In the genomic region with DNA sequence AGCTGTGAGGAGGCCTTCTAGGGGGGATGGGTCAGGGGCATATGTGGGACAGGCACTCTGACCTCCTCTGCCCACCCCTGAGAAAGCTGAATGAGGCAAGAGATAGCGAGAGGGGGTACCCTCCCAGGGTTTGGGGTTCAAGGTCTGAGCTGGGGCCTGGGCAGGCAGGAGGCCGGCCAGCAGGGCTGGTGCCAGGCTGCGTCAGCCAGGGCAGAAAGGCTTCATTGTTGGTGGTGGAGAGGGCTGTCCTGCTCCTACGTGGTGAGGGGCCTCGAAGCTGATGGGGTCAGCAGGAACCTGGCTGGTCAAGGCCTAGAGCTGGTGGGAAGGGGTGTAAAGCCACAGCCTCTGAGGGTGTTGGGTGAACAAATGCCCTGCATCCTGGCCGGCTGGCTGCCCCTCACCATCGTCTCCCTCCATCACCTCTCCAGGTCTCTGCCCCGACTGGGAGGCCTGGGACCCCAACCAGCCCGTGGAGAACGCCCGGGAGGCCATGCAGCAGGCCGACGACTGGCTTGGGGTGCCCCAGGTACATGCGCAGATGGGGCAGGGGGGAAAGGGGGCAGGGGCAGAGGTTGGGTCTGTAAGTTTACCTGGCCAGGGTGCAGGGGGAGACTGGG, we compare ENCODE assay signal across 18 cellular contexts. TPM values are rescaled to one million over a fixed set of nuclear protein-coding genes. Genes with fewer than 3 reads are reported as not detected.
DNase-seq lines count a peak whose midpoint lies in the region; ATAC-seq and TF ChIP-seq lines count a peak whose summit lies in the region.
"Had no signal": no experiment of that assay in that cellular context is flagged by ENCODE, and none has a peak within 500 bp of the region (broad histone marks: within the 10 kb centered on the region; RNA-seq: fewer than 3 reads in every experiment).

No MANE protein-coding gene starts in this region.

- no peak overlapping the region for H3K4me3 ChIP-seq in gastroesophageal sphincter
- no peak overlapping the region for H3K4me3 ChIP-seq in neural progenitor cell
- no peak overlapping the region for H3K4me3 ChIP-seq in transverse colon
- H3K4me3 ChIP-seq: MG63 had no signal

- H3K4me1 Mint-ChIP-seq in neural progenitor cell (peaks cover 24% of the 10 kb centered on the region), type B pancreatic cell (ENCODE audit: unreplicated experiment) (peaks cover 12% of the 10 kb centered on the region)

- H3K4me2 ChIP-seq in neural progenitor cell: no peak overlapping the region

- peaks cover 7% of the 10 kb centered on the region for H3K27me3 Mint-ChIP-seq in neural progenitor cell (ENCODE audit: insufficient read depth, low read depth)
- peaks cover 4% of the 10 kb centered on the region for H3K27me3 Mint-ChIP-seq in type B pancreatic cell

- H3K4me1 ChIP-seq in gastroesophageal sphincter (peaks cover 0 to 70% (median 42%) of the 10 kb centered on the region in 3 donors), neural progenitor cell (peaks cover 28% of the 10 kb centered on the region), transverse colon (peaks cover 8 to 27% (median 20%) of the 10 kb centered on the region in 4 donors)

- no peaks in the 10 kb centered on the region for H4K20me1 ChIP-seq in neural progenitor cell (ENCODE audit: low read depth)

- H3K4me3 Mint-ChIP-seq in neural progenitor cell (no peak overlapping the region), type B pancreatic cell (no peak overlapping the region)
- H3K4me3 Mint-ChIP-seq: CD14-positive monocyte; effector memory CD8-positive, alpha-beta T cell; H9; stimulated activated effector memory CD8-positive, alpha-beta T cell treated with anti-CD3 and anti-CD28 coated beads, Interleukin-12 subunit alpha, Interleukin-12 subunit beta, amount 100 ng/mL, for 72 hours had no signal

- no peak overlapping the region for H3K9ac ChIP-seq in neural progenitor cell

- peaks cover 0 to 73% of the 10 kb centered on the region in 2 donors for H3K36me3 ChIP-seq in gastroesophageal sphincter
- H3K36me3 ChIP-seq in neural progenitor cell: no peaks in the 10 kb centered on the region
- no peaks in the 10 kb centered on the region for H3K36me3 ChIP-seq in transverse colon
- H3K36me3 ChIP-seq: WERI-Rb-1 had no signal

- no peaks in the 10 kb centered on the region for H3K27me3 ChIP-seq in gastroesophageal sphincter
- no peaks in the 10 kb centered on the region for H3K27me3 ChIP-seq in neural progenitor cell
- H3K27me3 ChIP-seq in transverse colon: peaks cover 15% of the 10 kb centered on the region
- H3K27me3 ChIP-seq: MG63 had no signal

- intact Hi-C loops in transverse colon (cut with DNase I; ENCODE audit: low total_unique reads): no loop called here

- H3K27ac ChIP-seq in angular gyrus (ENCODE audit: low read depth, low read length): peak overlapping the region; percentile 97
- peak overlapping the region; percentile 35 to 96 (median 94) for H3K27ac ChIP-seq in gastroesophageal sphincter
- no peak overlapping the region for H3K27ac ChIP-seq in neural progenitor cell
- peak overlapping the region; percentile 65 to 94 (median 81) for H3K27ac ChIP-seq in transverse colon
- H3K27ac ChIP-seq: WERI-Rb-1 had no signal

- no peak overlapping the region for H2AFZ ChIP-seq in neural progenitor cell (replicated peaks)

- H3K36me3 Mint-ChIP-seq in neural progenitor cell (no peaks in the 10 kb centered on the region), type B pancreatic cell (no peaks in the 10 kb centered on the region)
- H3K36me3 Mint-ChIP-seq: CD14-positive monocyte; stimulated activated effector memory CD8-positive, alpha-beta T cell treated with anti-CD3 and anti-CD28 coated beads, Interleukin-12 subunit alpha, Interleukin-12 subunit beta, amount 100 ng/mL, for 72 hours had no signal

- H3K79me2 ChIP-seq in neural progenitor cell (ENCODE audit: low read depth): no peaks in the 10 kb centered on the region

- TF ChIP-seq CTCF in gastroesophageal sphincter (IDR thresholded peaks at IDR 0.05) (no peak), neural progenitor cell (IDR thresholded peaks at IDR 0.05) (no peak), transverse colon (IDR thresholded peaks at IDR 0.05) (no peak), type B pancreatic cell (conservative IDR thresholded peaks at IDR 0.05) (no peak)

- peak overlapping the region; percentile 89 for H3K27ac Mint-ChIP-seq in neural progenitor cell
- no peak overlapping the region for H3K27ac Mint-ChIP-seq in type B pancreatic cell
- H3K27ac Mint-ChIP-seq: CD14-positive monocyte; H9; stimulated activated effector memory CD8-positive, alpha-beta T cell treated with anti-CD3 and anti-CD28 coated beads, Interleukin-12 subunit alpha, Interleukin-12 subunit beta, amount 100 ng/mL, for 72 hours had no signal

- ATAC-seq in gastroesophageal sphincter (no peak), GM21360 (IDR thresholded peaks at IDR 0.05; ENCODE audit: unreplicated experiment) (no peak)
- ATAC-seq: effector memory CD8-positive, alpha-beta T cell; right cardiac atrium; stimulated activated effector memory CD8-positive, alpha-beta T cell treated with anti-CD3 and anti-CD28 coated beads, Interleukin-12 subunit alpha, Interleukin-12 subunit beta, amount 100 ng/mL, for 72 hours had no signal

- DNase-seq in neural progenitor cell (ENCODE audit: low spot score) (no peak), transverse colon (no peak), erythroblast (lab: John Stamatoyannopoulos, UW) (no peak), type B pancreatic cell (ENCODE audit: extremely low spot score, unreplicated experiment) (no peak)
- DNase-seq: activated effector memory CD4-positive, alpha-beta T cell treated with anti-CD3 and anti-CD28 coated beads, Interleukin-2, amount 50 U/mL, for 16 hours; DND-41; effector memory CD8-positive, alpha-beta T cell; H9; NCI-H2081; NCI-H69; WERI-Rb-1 had no signal

- H3F3A ChIP-seq in neural progenitor cell (ENCODE audit: low read depth): peaks cover 34% of the 10 kb centered on the region

- in situ Hi-C loops in transverse colon (cut with MboI; ENCODE audit: low pct_ligation_motif_present in 1 of 4, low pct_unique_long_range_greater_than_20kb in 1 of 4, low sequenced_read_pairs in 3 of 4): no loop called here

- TF ChIP-seq EP300 in gastroesophageal sphincter (IDR thresholded peaks at IDR 0.05) (no peak), transverse colon (IDR thresholded peaks at IDR 0.05; ENCODE audit: low read depth) (no peak)

- TF ChIP-seq POLR2A in gastroesophageal sphincter (IDR thresholded peaks at IDR 0.05) (no peak), transverse colon (IDR thresholded peaks at IDR 0.05) (no peak), erythroblast (IDR thresholded peaks at IDR 0.05; ENCODE audit: low read length) (no peak)

- WGBS in gastroesophageal sphincter (ENCODE audit: low coverage in 1 of 2), 2 donors: 46 to 100% methylated on average over 1 to 5 of the region's 14 CpGs
- WGBS in transverse colon (ENCODE audit: low coverage in 1 of 2), 2 donors: 79% methylated on average over 14 of the region's 14 CpGs; no CpG with 5 or more reads in 1 of the 2 donors

- no peaks in the 10 kb centered on the region for H3K9me3 ChIP-seq in gastroesophageal sphincter
- H3K9me3 ChIP-seq in neural progenitor cell (ENCODE audit: low read depth): no peaks in the 10 kb centered on the region
- H3K9me3 ChIP-seq in transverse colon: no peaks in the 10 kb centered on the region
- H3K9me3 ChIP-seq: MG63 had no signal

- H3K9me3 Mint-ChIP-seq in neural progenitor cell: no peaks in the 10 kb centered on the region
- H3K9me3 Mint-ChIP-seq in type B pancreatic cell: no peaks in the 10 kb centered on the region
- H3K9me3 Mint-ChIP-seq: effector memory CD8-positive, alpha-beta T cell; H9; stimulated activated effector memory CD8-positive, alpha-beta T cell treated with anti-CD3 and anti-CD28 coated beads, Interleukin-12 subunit alpha, Interleukin-12 subunit beta, amount 100 ng/mL, for 72 hours had no signal

RNA-seq across cellular contexts. Expression of a gene that starts 6.6 kb away (rescaled TPM):
- total RNA-seq in gastroesophageal sphincter (1,000 to 10,000 TPM in 1 of 4 donors, 100 to 1,000 TPM in 3; 308 to 1,162 (median 401) TPM), neural progenitor cell (ENCODE audit: low replicate concordance) (6.7 and 23.7 TPM in 2 replicates), transverse colon (100 to 1,000 TPM in 1 of 4 donors, 10 to 100 TPM in 3; 21.3 to 234 (median 57.9) TPM), type B pancreatic cell (ENCODE audit: low replicate concordance) (20.3 and 54.0 TPM in 2 replicates)

RNA-seq across cellular contexts. Expression of a gene that starts 25.8 kb away (rescaled TPM):
- total RNA-seq in gastroesophageal sphincter: 100 to 1,000 TPM in 1 of 4 donors, 10 to 100 TPM in 3; 67.7 to 101 (median 84.5) TPM
- total RNA-seq in neural progenitor cell (ENCODE audit: low replicate concordance): 61.4 and 81.8 TPM in 2 replicates
- total RNA-seq in transverse colon: 100 to 1,000 TPM in 1 of 4 donors, 10 to 100 TPM in 3; 25.5 to 128 (median 63.2) TPM
- 144 and 157 TPM in 2 replicates for total RNA-seq in type B pancreatic cell (ENCODE audit: low replicate concordance)

RNA-seq across cellular contexts. Expression of a gene that starts 45.1 kb away (rescaled TPM):
- total RNA-seq in gastroesophageal sphincter (10 to 100 TPM; 14.5 to 46.9 (median 21.5) TPM), neural progenitor cell (ENCODE audit: low replicate concordance) (93.6 and 115 TPM in 2 replicates), transverse colon (10 to 100 TPM in 2 of 4 donors, 1 to 10 TPM in 2; 1.9 to 16.5 (median 8.3) TPM), type B pancreatic cell (ENCODE audit: low replicate concordance) (4.2 and 44.2 TPM in 2 replicates)
